Comparison of ENCODE assay signal across 21 cellular contexts in genomic region chr11:74072286-74072685, GRCh38.
DNase-seq lines count a peak whose midpoint lies in the region; ATAC-seq, FAIRE-seq and TF ChIP-seq lines count a peak whose summit lies in the region.
"Had no signal": no experiment of that assay in that cellular context is flagged by ENCODE, and none has a peak within 500 bp of the region (broad histone marks: within the 10 kb centered on the region; RNA-seq: fewer than 3 reads in every experiment).

No MANE protein-coding gene starts in this region.

- no peaks in the 10 kb centered on the region for H3K27me3 ChIP-seq in mammary epithelial cell (ENCODE audit: insufficient read depth, low read length)
- H3K27me3 ChIP-seq: BLaER1, SJSA1 had no signal

- H3K27ac Mint-ChIP-seq in activated T-cell treated with anti-CD3 and anti-CD28 coated beads, Interleukin-2, amount 50 U/mL, for 72 hours: peak overlapping the region; percentile 13
- H3K27ac Mint-ChIP-seq in activated T-cell treated with anti-CD3 and anti-CD28 coated beads, Interleukin-2, amount 50 U/mL, for 24 hours: no peak overlapping the region
- peak overlapping the region; percentile 35 for H3K27ac Mint-ChIP-seq in central memory CD8-positive, alpha-beta T cell (ENCODE audit: low read depth)
- no peak overlapping the region for H3K27ac Mint-ChIP-seq in progenitor cell of endocrine pancreas
- H3K27ac Mint-ChIP-seq: HFFc6; T-helper 1 cell treated with Interleukin-12 subunit alpha and Interleukin-12 subunit beta and Interleukin-4 antibody, amounts not matched to agents 30 μg/mL and 1 μg/mL, for 36 hours had no signal

- no peak for DNase-seq in activated T-cell treated with anti-CD3 and anti-CD28 coated beads, Interleukin-2, amount 50 U/mL, for 72 hours
- DNase-seq in activated T-cell treated with anti-CD3 and anti-CD28 coated beads, Interleukin-2, amount 50 U/mL, for 24 hours: no peak
- DNase-seq in GM12891 (ENCODE audit: insufficient read length, low spot score): no peak
- DNase-seq in central memory CD8-positive, alpha-beta T cell (ENCODE audit: low spot score in 2 of 2): no peak
- DNase-seq in progenitor cell of endocrine pancreas (ENCODE audit: low spot score, unreplicated experiment): no peak
- no peak for DNase-seq in mammary epithelial cell
- DNase-seq in NCI-H2227 (lab: John Stamatoyannopoulos, UW; ENCODE audit: unreplicated experiment): no peak
- DNase-seq: Calu3; CD4-positive, alpha-beta memory T cell; H7; HFFc6; IMR-90; Karpas-422; NCI-H1048; NCI-H524 had no signal

- no peak overlapping the region for H3K4me3 ChIP-seq in mammary epithelial cell (replicated peaks in 1 of 3; ENCODE audit: insufficient read depth in 1 of 3, low read depth in 2 of 3, low read length in 3 of 3)
- H3K4me3 ChIP-seq: BLaER1, SJSA1 had no signal

- no peak overlapping the region for H3K27ac ChIP-seq in mammary epithelial cell (ENCODE audit: insufficient read depth, low read depth, low read length)
- H3K27ac ChIP-seq: BLaER1, SJSA1 had no signal

- dilution Hi-C loops in mammary epithelial cell (cut with HindIII; ENCODE audit: low sequenced_read_pairs): loop anchor here (5.0 kb wide), 1 partner anchor 80 kb away; no protein-coding TSS in a partner anchor

- WGBS in mammary epithelial cell (ENCODE audit: low coverage, missing lambda C conversion rate): 94% methylated on average over 1 of the region's 1 CpG

- intact Hi-C loops in mammary epithelial cell (cut with micrococcal nuclease): no loop called here

- no peak for TF ChIP-seq POLR2A in GM12891 (IDR thresholded peaks at IDR 0.05; ENCODE audit: low read depth, low read length)

- peaks cover 2% of the 10 kb centered on the region for H3K36me3 ChIP-seq in mammary epithelial cell (ENCODE audit: insufficient read depth, low read length)

- peak; percentile 86 to 99 for ATAC-seq in activated T-cell treated with anti-CD3 and anti-CD28 coated beads, Interleukin-2, amount 50 U/mL, for 72 hours (replicated peaks in 1 of 2)
- ATAC-seq in HG02759 (IDR thresholded peaks at IDR 0.05; ENCODE audit: unreplicated experiment): peak; percentile 50
- ATAC-seq in central memory CD8-positive, alpha-beta T cell (replicated peaks; ENCODE audit: extremely low read depth, poor library complexity, severe bottlenecking): no peak
- ATAC-seq: Panc1 had no signal

- CTCF ChIA-PET in mammary epithelial cell (lab: Charles Lee; ENCODE audit: low non-redundant PET): no interaction called here

- TF ChIP-seq CTCF in progenitor cell of endocrine pancreas (IDR thresholded peaks at IDR 0.05; ENCODE audit: unreplicated experiment): no peak
- TF ChIP-seq CTCF in mammary epithelial cell (conservative IDR thresholded peaks at IDR 0.05 in 1 of 2, IDR thresholded peaks at IDR 0.05 in 1 of 2; ENCODE audit: extremely low read depth in 1 of 2, insufficient read depth in 1 of 2, low read depth in 1 of 2, low read length in 2 of 2): no peak

- no peak overlapping the region for H3K4me2 ChIP-seq in mammary epithelial cell (ENCODE audit: insufficient read depth, low read depth, low read length)
- H3K4me2 ChIP-seq: BLaER1 had no signal

- H3K36me3 Mint-ChIP-seq in activated T-cell treated with anti-CD3 and anti-CD28 coated beads, Interleukin-2, amount 50 U/mL, for 72 hours (ENCODE audit: insufficient read depth in 2 of 2): peaks cover 6 to 14% of the 10 kb centered on the region in 2 donors
- H3K36me3 Mint-ChIP-seq in activated T-cell treated with anti-CD3 and anti-CD28 coated beads, Interleukin-2, amount 50 U/mL, for 24 hours (ENCODE audit: low read depth): peaks cover 76% of the 10 kb centered on the region
- H3K36me3 Mint-ChIP-seq in central memory CD8-positive, alpha-beta T cell (ENCODE audit: insufficient read depth): peaks cover 37% of the 10 kb centered on the region
- peaks cover 22% of the 10 kb centered on the region for H3K36me3 Mint-ChIP-seq in progenitor cell of endocrine pancreas (ENCODE audit: insufficient read depth)

- in situ Hi-C loops in mammary epithelial cell (cut with MboI; ENCODE audit: low sequenced_read_pairs in 2 of 2): no loop called here

- H3K9ac ChIP-seq in mammary epithelial cell (ENCODE audit: insufficient read depth, low read length): no peak overlapping the region
- H3K9ac ChIP-seq: BLaER1 had no signal

- H3K79me2 ChIP-seq in mammary epithelial cell (ENCODE audit: insufficient read depth, low read length): no peaks in the 10 kb centered on the region

- no TSS peak for BruUV-seq in mammary epithelial cell (replicated peaks; lab: Mats Ljungman, UMichigan)

- H3K9me3 ChIP-seq in mammary epithelial cell (replicated peaks; ENCODE audit: insufficient read depth, low read length): no peaks in the 10 kb centered on the region
- H3K9me3 ChIP-seq: BLaER1, SJSA1 had no signal

- FAIRE-seq in GM12891 (lab: Jason Lieb, UNC): no peak
- FAIRE-seq: HTR-8/SVneo had no signal

- H3K4me1 ChIP-seq in mammary epithelial cell (ENCODE audit: insufficient read depth, low read length): no peaks in the 10 kb centered on the region
- H3K4me1 ChIP-seq: BLaER1, SJSA1 had no signal

- no peak overlapping the region for H2AFZ ChIP-seq in mammary epithelial cell (ENCODE audit: low read depth, low read length)

- H3K9me3 Mint-ChIP-seq in activated T-cell treated with anti-CD3 and anti-CD28 coated beads, Interleukin-2, amount 50 U/mL, for 72 hours: no peaks in the 10 kb centered on the region
- H3K9me3 Mint-ChIP-seq in activated T-cell treated with anti-CD3 and anti-CD28 coated beads, Interleukin-2, amount 50 U/mL, for 24 hours: no peaks in the 10 kb centered on the region
- H3K9me3 Mint-ChIP-seq in central memory CD8-positive, alpha-beta T cell: no peaks in the 10 kb centered on the region
- no peaks in the 10 kb centered on the region for H3K9me3 Mint-ChIP-seq in progenitor cell of endocrine pancreas (ENCODE audit: low read depth)
- H3K9me3 Mint-ChIP-seq: HFFc6; T-helper 1 cell treated with Interleukin-12 subunit alpha and Interleukin-12 subunit beta and Interleukin-4 antibody, amounts not matched to agents 30 μg/mL and 1 μg/mL, for 36 hours had no signal

- H3K4me1 Mint-ChIP-seq in activated T-cell treated with anti-CD3 and anti-CD28 coated beads, Interleukin-2, amount 50 U/mL, for 72 hours (ENCODE audit: low read depth): no peaks in the 10 kb centered on the region
- peaks cover 7% of the 10 kb centered on the region for H3K4me1 Mint-ChIP-seq in activated T-cell treated with anti-CD3 and anti-CD28 coated beads, Interleukin-2, amount 50 U/mL, for 24 hours (ENCODE audit: low read depth)
- peaks cover 9% of the 10 kb centered on the region for H3K4me1 Mint-ChIP-seq in central memory CD8-positive, alpha-beta T cell
- peaks cover 16% of the 10 kb centered on the region for H3K4me1 Mint-ChIP-seq in progenitor cell of endocrine pancreas (ENCODE audit: low read depth)

- no peaks in the 10 kb centered on the region for H3K27me3 Mint-ChIP-seq in activated T-cell treated with anti-CD3 and anti-CD28 coated beads, Interleukin-2, amount 50 U/mL, for 72 hours (ENCODE audit: low read depth)
- no peaks in the 10 kb centered on the region for H3K27me3 Mint-ChIP-seq in activated T-cell treated with anti-CD3 and anti-CD28 coated beads, Interleukin-2, amount 50 U/mL, for 24 hours
- H3K27me3 Mint-ChIP-seq in central memory CD8-positive, alpha-beta T cell: no peaks in the 10 kb centered on the region
- no peaks in the 10 kb centered on the region for H3K27me3 Mint-ChIP-seq in progenitor cell of endocrine pancreas
- H3K27me3 Mint-ChIP-seq: CD4-positive, alpha-beta memory T cell had no signal

- H3K4me3 Mint-ChIP-seq in activated T-cell treated with anti-CD3 and anti-CD28 coated beads, Interleukin-2, amount 50 U/mL, for 72 hours: peak overlapping the region in 1 of 2 donors; percentile 4
- H3K4me3 Mint-ChIP-seq in activated T-cell treated with anti-CD3 and anti-CD28 coated beads, Interleukin-2, amount 50 U/mL, for 24 hours: no peak overlapping the region
- H3K4me3 Mint-ChIP-seq in central memory CD8-positive, alpha-beta T cell: no peak overlapping the region
- H3K4me3 Mint-ChIP-seq in progenitor cell of endocrine pancreas (ENCODE audit: low read depth): no peak overlapping the region
- H3K4me3 Mint-ChIP-seq: CD4-positive, alpha-beta memory T cell; HFFc6; T-helper 1 cell treated with Interleukin-12 subunit alpha and Interleukin-12 subunit beta and Interleukin-4 antibody, amounts not matched to agents 30 μg/mL and 1 μg/mL, for 36 hours had no signal

- no peaks in the 10 kb centered on the region for H4K20me1 ChIP-seq in mammary epithelial cell (ENCODE audit: insufficient read depth, low read length)
- H4K20me1 ChIP-seq: BLaER1 had no signal

TF ChIP-seq in GM12891, 5 proteins besides CTCF, POLR2A, EP300 and RAD21:
- TF ChIP-seq TAF1 (IDR thresholded peaks at IDR 0.05; ENCODE audit: low read depth, low read length) (no peak), PAX5 (IDR thresholded peaks at IDR 0.05; ENCODE audit: insufficient read depth, low read length, severe bottlenecking) (peak; percentile 52), POLR2AphosphoS5 (IDR thresholded peaks at IDR 0.05; ENCODE audit: low read depth, low read length) (no peak), SPI1 (IDR thresholded peaks at IDR 0.05; ENCODE audit: low read depth, low read length) (no peak)

Comparison
In these comparisons a context has a peak if more than half of its experiments do, and no peak if none do; other contexts are left out.
1. H3K27ac Mint-ChIP-seq: peak in activated T-cell treated with anti-CD3 and anti-CD28 coated beads, Interleukin-2, amount 50 U/mL, for 72 hours (single experiment) and central memory CD8-positive, alpha-beta T cell (single experiment); none in activated T-cell treated with anti-CD3 and anti-CD28 coated beads, Interleukin-2, amount 50 U/mL, for 24 hours (single experiment) and progenitor cell of endocrine pancreas (single experiment).